ENCODE assay signal across 1 cellular context in the genomic region with DNA sequence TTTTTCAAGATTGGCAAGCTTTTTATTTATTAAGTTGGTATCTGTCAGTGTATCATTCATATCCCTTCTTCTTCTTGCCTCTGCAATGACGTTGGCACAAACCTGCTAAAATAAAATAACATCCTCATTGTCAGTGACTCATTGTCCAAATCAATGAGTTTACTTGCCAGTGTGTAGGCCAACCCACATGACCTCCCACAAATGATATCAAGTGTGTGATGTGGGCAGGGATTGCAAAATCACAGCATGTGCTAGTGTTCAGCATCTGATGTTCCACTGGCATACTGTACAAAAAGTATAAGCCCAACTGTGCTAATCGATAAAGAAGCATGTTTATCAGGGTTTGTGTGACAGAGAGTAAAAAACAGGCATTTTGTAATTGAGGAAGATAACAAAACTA.
TF ChIP-seq lines count a peak whose summit lies in the region.

No MANE protein-coding gene starts in this region.

TF ChIP-seq in HEK293, 187 proteins besides CTCF, POLR2A, EP300 and RAD21 (continued from another document):
- TF ChIP-seq, protein P1, sequence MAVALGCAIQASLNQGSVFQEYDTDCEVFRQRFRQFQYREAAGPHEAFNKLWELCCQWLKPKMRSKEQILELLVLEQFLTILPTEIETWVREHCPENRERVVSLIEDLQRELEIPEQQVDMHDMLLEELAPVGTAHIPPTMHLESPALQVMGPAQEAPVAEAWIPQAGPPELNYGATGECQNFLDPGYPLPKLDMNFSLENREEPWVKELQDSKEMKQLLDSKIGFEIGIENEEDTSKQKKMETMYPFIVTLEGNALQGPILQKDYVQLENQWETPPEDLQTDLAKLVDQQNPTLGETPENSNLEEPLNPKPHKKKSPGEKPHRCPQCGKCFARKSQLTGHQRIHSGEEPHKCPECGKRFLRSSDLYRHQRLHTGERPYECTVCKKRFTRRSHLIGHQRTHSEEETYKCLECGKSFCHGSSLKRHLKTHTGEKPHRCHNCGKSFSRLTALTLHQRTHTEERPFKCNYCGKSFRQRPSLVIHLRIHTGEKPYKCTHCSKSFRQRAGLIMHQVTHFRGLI (tag by site-specific recombination; IDR thresholded peaks at IDR 0.05), result 0 out of 2 replicates have a peak, but pooled peaks have one; percentile 54
- TF ChIP-seq YY1 (tag by site-specific recombination; IDR thresholded peaks at IDR 0.05) (no peak), ZNF670 (tag by site-specific recombination; IDR thresholded peaks at IDR 0.05; ENCODE audit: low read depth) (no peak), ZNF701 (tag by site-specific recombination; IDR thresholded peaks at IDR 0.05) (no peak), ZNF48 (tag by site-specific recombination; IDR thresholded peaks at IDR 0.05) (no peak), IKZF3 (tag by site-specific recombination; IDR thresholded peaks at IDR 0.05) (no peak), REPIN1 (tag by site-specific recombination; IDR thresholded peaks at IDR 0.05; ENCODE audit: low read depth) (no peak), ZFHX2 (tag by site-specific recombination; conservative IDR thresholded peaks at IDR 0.05) (peak; percentile 97), ZNF580 (tag by site-specific recombination; IDR thresholded peaks at IDR 0.05) (no peak)
- TF ChIP-seq, protein P2, sequence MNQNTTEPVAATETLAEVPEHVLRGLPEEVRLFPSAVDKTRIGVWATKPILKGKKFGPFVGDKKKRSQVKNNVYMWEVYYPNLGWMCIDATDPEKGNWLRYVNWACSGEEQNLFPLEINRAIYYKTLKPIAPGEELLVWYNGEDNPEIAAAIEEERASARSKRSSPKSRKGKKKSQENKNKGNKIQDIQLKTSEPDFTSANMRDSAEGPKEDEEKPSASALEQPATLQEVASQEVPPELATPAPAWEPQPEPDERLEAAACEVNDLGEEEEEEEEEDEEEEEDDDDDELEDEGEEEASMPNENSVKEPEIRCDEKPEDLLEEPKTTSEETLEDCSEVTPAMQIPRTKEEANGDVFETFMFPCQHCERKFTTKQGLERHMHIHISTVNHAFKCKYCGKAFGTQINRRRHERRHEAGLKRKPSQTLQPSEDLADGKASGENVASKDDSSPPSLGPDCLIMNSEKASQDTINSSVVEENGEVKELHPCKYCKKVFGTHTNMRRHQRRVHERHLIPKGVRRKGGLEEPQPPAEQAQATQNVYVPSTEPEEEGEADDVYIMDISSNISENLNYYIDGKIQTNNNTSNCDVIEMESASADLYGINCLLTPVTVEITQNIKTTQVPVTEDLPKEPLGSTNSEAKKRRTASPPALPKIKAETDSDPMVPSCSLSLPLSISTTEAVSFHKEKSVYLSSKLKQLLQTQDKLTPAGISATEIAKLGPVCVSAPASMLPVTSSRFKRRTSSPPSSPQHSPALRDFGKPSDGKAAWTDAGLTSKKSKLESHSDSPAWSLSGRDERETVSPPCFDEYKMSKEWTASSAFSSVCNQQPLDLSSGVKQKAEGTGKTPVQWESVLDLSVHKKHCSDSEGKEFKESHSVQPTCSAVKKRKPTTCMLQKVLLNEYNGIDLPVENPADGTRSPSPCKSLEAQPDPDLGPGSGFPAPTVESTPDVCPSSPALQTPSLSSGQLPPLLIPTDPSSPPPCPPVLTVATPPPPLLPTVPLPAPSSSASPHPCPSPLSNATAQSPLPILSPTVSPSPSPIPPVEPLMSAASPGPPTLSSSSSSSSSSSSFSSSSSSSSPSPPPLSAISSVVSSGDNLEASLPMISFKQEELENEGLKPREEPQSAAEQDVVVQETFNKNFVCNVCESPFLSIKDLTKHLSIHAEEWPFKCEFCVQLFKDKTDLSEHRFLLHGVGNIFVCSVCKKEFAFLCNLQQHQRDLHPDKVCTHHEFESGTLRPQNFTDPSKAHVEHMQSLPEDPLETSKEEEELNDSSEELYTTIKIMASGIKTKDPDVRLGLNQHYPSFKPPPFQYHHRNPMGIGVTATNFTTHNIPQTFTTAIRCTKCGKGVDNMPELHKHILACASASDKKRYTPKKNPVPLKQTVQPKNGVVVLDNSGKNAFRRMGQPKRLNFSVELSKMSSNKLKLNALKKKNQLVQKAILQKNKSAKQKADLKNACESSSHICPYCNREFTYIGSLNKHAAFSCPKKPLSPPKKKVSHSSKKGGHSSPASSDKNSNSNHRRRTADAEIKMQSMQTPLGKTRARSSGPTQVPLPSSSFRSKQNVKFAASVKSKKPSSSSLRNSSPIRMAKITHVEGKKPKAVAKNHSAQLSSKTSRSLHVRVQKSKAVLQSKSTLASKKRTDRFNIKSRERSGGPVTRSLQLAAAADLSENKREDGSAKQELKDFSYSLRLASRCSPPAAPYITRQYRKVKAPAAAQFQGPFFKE (tag by site-specific recombination; IDR thresholded peaks at IDR 0.05; ENCODE audit: borderline replicate concordance), result no peak
- TF ChIP-seq, protein P3, sequence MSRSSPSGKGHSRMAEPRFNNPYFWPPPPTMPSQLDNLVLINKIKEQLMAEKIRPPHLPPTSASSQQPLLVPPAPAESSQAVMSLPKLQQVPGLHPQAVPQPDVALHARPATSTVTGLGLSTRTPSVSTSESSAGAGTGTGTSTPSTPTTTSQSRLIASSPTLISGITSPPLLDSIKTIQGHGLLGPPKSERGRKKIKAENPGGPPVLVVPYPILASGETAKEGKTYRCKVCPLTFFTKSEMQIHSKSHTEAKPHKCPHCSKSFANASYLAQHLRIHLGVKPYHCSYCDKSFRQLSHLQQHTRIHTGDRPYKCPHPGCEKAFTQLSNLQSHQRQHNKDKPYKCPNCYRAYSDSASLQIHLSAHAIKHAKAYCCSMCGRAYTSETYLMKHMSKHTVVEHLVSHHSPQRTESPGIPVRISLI (tag by site-specific recombination; IDR thresholded peaks at IDR 0.05), result peak; percentile 34; the same call in 1 of the 2 replicates
